1 cellular context compared by ENCODE assay signal in genomic region chr4:107780665-107781064, GRCh38.
TF ChIP-seq lines count a peak whose summit lies in the region.

No MANE protein-coding gene starts in this region.

TF ChIP-seq in GM12878, 131 proteins besides CTCF, POLR2A, EP300 and RAD21:
- TF ChIP-seq, protein P1, sequence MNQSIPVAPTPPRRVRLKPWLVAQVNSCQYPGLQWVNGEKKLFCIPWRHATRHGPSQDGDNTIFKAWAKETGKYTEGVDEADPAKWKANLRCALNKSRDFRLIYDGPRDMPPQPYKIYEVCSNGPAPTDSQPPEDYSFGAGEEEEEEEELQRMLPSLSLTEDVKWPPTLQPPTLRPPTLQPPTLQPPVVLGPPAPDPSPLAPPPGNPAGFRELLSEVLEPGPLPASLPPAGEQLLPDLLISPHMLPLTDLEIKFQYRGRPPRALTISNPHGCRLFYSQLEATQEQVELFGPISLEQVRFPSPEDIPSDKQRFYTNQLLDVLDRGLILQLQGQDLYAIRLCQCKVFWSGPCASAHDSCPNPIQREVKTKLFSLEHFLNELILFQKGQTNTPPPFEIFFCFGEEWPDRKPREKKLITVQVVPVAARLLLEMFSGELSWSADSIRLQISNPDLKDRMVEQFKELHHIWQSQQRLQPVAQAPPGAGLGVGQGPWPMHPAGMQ (IDR thresholded peaks at IDR 0.05; ENCODE audit: borderline replicate concordance) = no peak
- TF ChIP-seq TCF12 (IDR thresholded peaks at IDR 0.05; ENCODE audit: low read depth, low read length) (no peak), BACH1 (IDR thresholded peaks at IDR 0.05; ENCODE audit: borderline replicate concordance) (no peak), CEBPZ (IDR thresholded peaks at IDR 0.05; ENCODE audit: low read depth, low read length) (peak; percentile 57; the same call in 1 of the 2 replicates), TCF7 (IDR thresholded peaks at IDR 0.05; ENCODE audit: borderline replicate concordance) (no peak)
